ENCODE assay signal across 29 cellular contexts in genomic region chr14:105458571-105458970, GRCh38.
"Had no signal": no experiment of that assay in that cellular context is flagged by ENCODE, and none has a peak within 500 bp of the region (broad histone marks: within the 10 kb centered on the region; RNA-seq: fewer than 3 reads in every experiment).

No MANE protein-coding gene starts in this region.

- DNase-seq: naive thymus-derived CD4-positive, alpha-beta T cell; natural killer cell; occipital lobe; ovary; posterior cingulate gyrus; psoas muscle; spleen; stimulated activated CD4-positive, alpha-beta T cell treated with anti-CD3 and anti-CD28 coated beads, Interleukin-12 subunit alpha, Interleukin-12 subunit beta, amount 100 ng/mL, for 4 hours; stimulated activated CD4-positive, alpha-beta T cell treated with anti-CD3 and anti-CD28 coated beads, Interleukin-1b, Interleukin-23, amount 100 ng/mL, for 48 hours; stimulated activated CD4-positive, alpha-beta T cell treated with anti-CD3 and anti-CD28 coated beads, Interleukin-4, amount 100 ng/mL, for 1 hour; stimulated activated CD4-positive, alpha-beta T cell treated with anti-CD3 and anti-CD28 coated beads, Interleukin-4, amount 100 ng/mL, for 4 hours; stimulated activated CD8-positive, alpha-beta memory T cell treated with anti-CD3 and anti-CD28 coated beads, Interleukin-4, amount 100 ng/mL, for 48 hours; stimulated activated naive CD4-positive, alpha-beta T cell treated with Interleukin-2 at 50 U/mL for 16 hours; stomach; thyroid gland; trophoblast cell; uterus had no signal

- H3K27me3 ChIP-seq: neural progenitor cell, ovary, spleen, stomach, thyroid gland, tibial nerve, upper lobe of left lung, uterus had no signal

- H3K9me3 ChIP-seq: ovary, psoas muscle, spleen, stomach, thoracic aorta, thyroid gland, tibial nerve, upper lobe of left lung, uterus had no signal

- H3K27ac Mint-ChIP-seq: naive thymus-derived CD4-positive, alpha-beta T cell; natural killer cell; nephron; neural progenitor cell; progenitor cell of endocrine pancreas; stimulated activated memory B cell treated with anti-CD40 and anti-IgM and Interleukin-4, amounts not matched to agents 10 μg/mL and 1 μg/mL and 100 μg/mL, for 72 hours; stimulated activated naive CD8-positive, alpha-beta T cell treated with anti-CD3 and anti-CD28 coated beads, Interleukin-15, Interleukin-2, amounts not matched to agents 100 ng/mL and 50 ng/mL, for 24 hours had no signal

- H3K4me3 Mint-ChIP-seq: naive thymus-derived CD4-positive, alpha-beta T cell; natural killer cell; nephron; neural progenitor cell; stimulated activated memory B cell treated with anti-CD40 and anti-IgM and Interleukin-4, amounts not matched to agents 10 μg/mL and 1 μg/mL and 100 μg/mL, for 72 hours; stimulated activated naive CD8-positive, alpha-beta T cell treated with anti-CD3 and anti-CD28 coated beads, Interleukin-15, Interleukin-2, amounts not matched to agents 100 ng/mL and 50 ng/mL, for 24 hours had no signal

- H3K4me3 ChIP-seq: neural progenitor cell, ovary, psoas muscle, skin epidermis, smooth muscle cell, spleen, stomach, thoracic aorta, thyroid gland, tibial nerve, upper lobe of left lung, uterus had no signal

- H3K9me3 Mint-ChIP-seq: naive thymus-derived CD4-positive, alpha-beta T cell; natural killer cell; nephron; neural progenitor cell; stimulated activated memory B cell treated with anti-CD40 and anti-IgM and Interleukin-4, amounts not matched to agents 10 μg/mL and 1 μg/mL and 100 μg/mL, for 72 hours; stimulated activated naive CD8-positive, alpha-beta T cell treated with anti-CD3 and anti-CD28 coated beads, Interleukin-15, Interleukin-2, amounts not matched to agents 100 ng/mL and 50 ng/mL, for 24 hours had no signal

- H3K4me1 ChIP-seq: neural progenitor cell, parathyroid adenoma, psoas muscle, stomach, thyroid gland, tibial nerve, upper lobe of left lung, uterus had no signal

- H3K36me3 ChIP-seq: neural progenitor cell, ovary, uterus had no signal

- ATAC-seq: naive thymus-derived CD4-positive, alpha-beta T cell; natural killer cell; psoas muscle; sciatic nerve; stimulated activated memory B cell treated with anti-CD40 and anti-IgM and Interleukin-4, amounts not matched to agents 10 μg/mL and 1 μg/mL and 100 μg/mL, for 72 hours had no signal

- H3K27me3 Mint-ChIP-seq: naive thymus-derived CD4-positive, alpha-beta T cell; progenitor cell of endocrine pancreas; stimulated activated memory B cell treated with anti-CD40 and anti-IgM and Interleukin-4, amounts not matched to agents 10 μg/mL and 1 μg/mL and 100 μg/mL, for 72 hours; stimulated activated naive CD8-positive, alpha-beta T cell treated with anti-CD3 and anti-CD28 coated beads, Interleukin-15, Interleukin-2, amounts not matched to agents 100 ng/mL and 50 ng/mL, for 24 hours had no signal

- H3K9ac ChIP-seq: neural progenitor cell, parathyroid adenoma had no signal

- H3K36me3 Mint-ChIP-seq: natural killer cell had no signal

- H3K27ac ChIP-seq: neural progenitor cell, ovary, parathyroid adenoma, psoas muscle, skin epidermis, spleen, stomach, thoracic aorta, thyroid gland, tibial nerve, upper lobe of left lung, uterus had no signal

- H3K4me1 Mint-ChIP-seq: natural killer cell, nephron, neural progenitor cell had no signal
